In the genomic region with DNA sequence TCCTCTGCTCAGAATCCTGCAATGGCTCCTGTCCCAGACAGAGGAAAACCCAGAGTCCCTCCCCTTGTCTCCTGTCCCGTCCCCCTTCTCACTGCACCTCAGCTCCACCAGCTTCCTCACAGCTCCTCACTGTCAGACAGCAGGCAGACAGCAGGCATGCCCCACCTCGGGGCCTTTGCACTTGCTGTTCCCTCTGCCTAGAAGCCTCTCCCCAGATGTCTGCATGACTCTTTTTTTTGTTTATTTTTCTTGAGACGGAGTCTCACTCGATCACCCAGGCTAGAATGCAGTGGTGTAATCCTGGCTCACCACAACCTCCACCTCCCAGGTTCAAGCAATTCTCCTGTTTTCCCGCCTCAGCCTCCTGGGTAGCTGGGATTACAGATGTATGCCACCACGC, we compare ENCODE assay signal across 19 cellular contexts. TPM values are rescaled to one million over a fixed set of nuclear protein-coding genes. Genes with fewer than 3 reads are reported as not detected.
DNase-seq lines count a peak whose midpoint lies in the region; ATAC-seq and TF ChIP-seq lines count a peak whose summit lies in the region.
"Had no signal": no experiment of that assay in that cellular context is flagged by ENCODE, and none has a peak within 500 bp of the region (broad histone marks: within the 10 kb centered on the region; RNA-seq: fewer than 3 reads in every experiment).

No MANE protein-coding gene starts in this region.

- ATAC-seq in heart right ventricle (peak in 1 of 8 donors; percentile 26), gastrocnemius medialis (peak; percentile 19 to 26)
- ATAC-seq: activated T-helper 17 cell treated with anti-CD3 and anti-CD28 coated beads, Interleukin-2, amount 50 U/mL, for 72 hours; GM12878; T-cell had no signal

- no peaks in the 10 kb centered on the region for H3K9me3 Mint-ChIP-seq in T-helper 2 cell treated with Interferon-gamma antibody and Interleukin-4, amounts not matched to agents 5 μg/mL and 100 μg/mL, for 36 hours
- H3K9me3 Mint-ChIP-seq: activated T-helper 17 cell treated with anti-CD3 and anti-CD28 coated beads, Interleukin-2, amount 50 U/mL, for 72 hours; T-cell had no signal

- H3K4me3 ChIP-seq in SJSA1 (no peak overlapping the region), heart right ventricle (no peak overlapping the region), gastrocnemius medialis (peak overlapping the region in 2 of 4 donors; percentile 21 to 33), PC-9 (no peak overlapping the region)
- H3K4me3 ChIP-seq: GM12878, pancreas had no signal

- POLR2A ChIA-PET in PC-9 (lab: Charles Lee; ENCODE audit: unreplicated experiment), result no interaction called here

- no peak for TF ChIP-seq POLR2A in gastrocnemius medialis (IDR thresholded peaks at IDR 0.05)

- H3K9me2 ChIP-seq in PC-9 (ENCODE audit: insufficient read depth), result no peaks in the 10 kb centered on the region

- H3K4me1 ChIP-seq in SJSA1 (replicated peaks), result peaks cover 62% of the 10 kb centered on the region
- H3K4me1 ChIP-seq in heart right ventricle, result peaks cover 13 to 47% (median 23%) of the 10 kb centered on the region in 9 donors
- peaks cover 21 to 23% of the 10 kb centered on the region in 2 donors for H3K4me1 ChIP-seq in gastrocnemius medialis
- H3K4me1 ChIP-seq in PC-9 (replicated peaks; ENCODE audit: insufficient read depth), result no peaks in the 10 kb centered on the region

- in situ Hi-C loops in gastrocnemius medialis (cut with MboI; ENCODE audit: low sequenced_read_pairs in 4 of 4), result no loop called here

- no peaks in the 10 kb centered on the region for H3F3A ChIP-seq in PC-9 (ENCODE audit: insufficient read depth, low read depth)

- H3K9me3 ChIP-seq in SJSA1 (replicated peaks), result no peaks in the 10 kb centered on the region
- H3K9me3 ChIP-seq in heart right ventricle, result no peaks in the 10 kb centered on the region
- H3K9me3 ChIP-seq in gastrocnemius medialis, result no peaks in the 10 kb centered on the region
- H3K9me3 ChIP-seq in PC-9 (ENCODE audit: insufficient read depth, low read depth), result no peaks in the 10 kb centered on the region
- H3K9me3 ChIP-seq: pancreas had no signal

- DNase-seq in AG08395 (ENCODE audit: low spot score), result peak; percentile 35
- peak; percentile 94 to 96 for DNase-seq in SJSA1 (ENCODE audit: low read depth in 1 of 2, low spot score in 2 of 2)
- DNase-seq in heart right ventricle, result no peak
- DNase-seq in gastrocnemius medialis, result no peak
- no peak for DNase-seq in GM10266 (ENCODE audit: extremely low spot score)
- DNase-seq in PC-9, result no peak
- DNase-seq in dedifferentiated amniotic fluid mesenchymal stem cell (ENCODE audit: extremely low spot score), result no peak
- no peak for DNase-seq in T-helper 2 cell treated with Interferon-gamma antibody and Interleukin-4, amounts not matched to agents 5 μg/mL and 100 μg/mL, for 36 hours (ENCODE audit: low spot score)
- DNase-seq: activated CD4-positive, alpha-beta T cell treated with anti-CD3 and anti-CD28 coated beads for 48 hours; central memory CD4-positive, alpha-beta T cell; foreskin melanocyte; NCI-H187 treated with DMSO at 0.1 percent for 48 hours; pancreas; T-cell had no signal

- intact Hi-C loops in heart right ventricle (cut with DNase I) (loop anchor here in 1 of 10 donors (2.0 kb wide), 1 partner anchor 20 kb away; no protein-coding TSS in a partner anchor), gastrocnemius medialis (cut with DNase I; ENCODE audit: low total_unique reads) (loop anchor here (2.0 kb wide), 1 partner anchor 64 kb away; no protein-coding TSS in a partner anchor), PC-9 (cut with micrococcal nuclease; ENCODE audit: unreplicated experiment) (no loop called here)

- peak overlapping the region; percentile 58 for H3K27ac ChIP-seq in SJSA1
- H3K27ac ChIP-seq in heart right ventricle, result peak overlapping the region; percentile 61 to 88 (median 84)
- peak overlapping the region; percentile 91 to 95 (median 94) for H3K27ac ChIP-seq in gastrocnemius medialis
- H3K27ac ChIP-seq in PC-9, result no peak overlapping the region
- H3K27ac ChIP-seq: pancreas had no signal

- H3K36me3 Mint-ChIP-seq in T-helper 2 cell treated with Interferon-gamma antibody and Interleukin-4, amounts not matched to agents 5 μg/mL and 100 μg/mL, for 36 hours (ENCODE audit: low read depth), result no peaks in the 10 kb centered on the region
- H3K36me3 Mint-ChIP-seq: T-cell had no signal

- TF ChIP-seq CTCF in heart right ventricle (IDR thresholded peaks at IDR 0.05) (no peak), gastrocnemius medialis (IDR thresholded peaks at IDR 0.05 in 4 of 5, conservative IDR thresholded peaks at IDR 0.05 in 1 of 5) (no peak), GM10266 (IDR thresholded peaks at IDR 0.05; ENCODE audit: control insufficient read depth, insufficient read depth, low read depth, missing control alignments) (no peak), PC-9 (conservative IDR thresholded peaks at IDR 0.05) (no peak)

- H2AFZ ChIP-seq in PC-9, result no peak overlapping the region

- no peaks in the 10 kb centered on the region for H3K79me2 ChIP-seq in PC-9 (ENCODE audit: low read depth)

- no peak overlapping the region for H3K27ac Mint-ChIP-seq in T-helper 2 cell treated with Interferon-gamma antibody and Interleukin-4, amounts not matched to agents 5 μg/mL and 100 μg/mL, for 36 hours
- H3K27ac Mint-ChIP-seq: activated T-helper 17 cell treated with anti-CD3 and anti-CD28 coated beads, Interleukin-2, amount 50 U/mL, for 72 hours; T-cell had no signal

- CTCF ChIA-PET in PC-9 (lab: Charles Lee), result no interaction called here

- BruUV-seq in PC-9 (replicated peaks; lab: Mats Ljungman, UMichigan), result no TSS peak

- no peaks in the 10 kb centered on the region for H3K36me3 ChIP-seq in SJSA1
- no peaks in the 10 kb centered on the region for H3K36me3 ChIP-seq in heart right ventricle
- no peaks in the 10 kb centered on the region for H3K36me3 ChIP-seq in gastrocnemius medialis
- no peaks in the 10 kb centered on the region for H3K36me3 ChIP-seq in PC-9 (ENCODE audit: low read depth)
- H3K36me3 ChIP-seq: pancreas had no signal

- no peaks in the 10 kb centered on the region for H4K20me1 ChIP-seq in PC-9 (ENCODE audit: insufficient read depth)

- no peak overlapping the region for H3K4me2 ChIP-seq in PC-9

- H3K4me1 Mint-ChIP-seq in T-helper 2 cell treated with Interferon-gamma antibody and Interleukin-4, amounts not matched to agents 5 μg/mL and 100 μg/mL, for 36 hours (ENCODE audit: low read depth), result no peaks in the 10 kb centered on the region
- H3K4me1 Mint-ChIP-seq: activated T-helper 17 cell treated with anti-CD3 and anti-CD28 coated beads, Interleukin-2, amount 50 U/mL, for 72 hours; T-cell had no signal

- 61 to 72% methylated on average over 6 of the region's 6 CpGs for WGBS in heart right ventricle, 2 donors

- peaks cover 2% of the 10 kb centered on the region for H3K27me3 Mint-ChIP-seq in T-helper 2 cell treated with Interferon-gamma antibody and Interleukin-4, amounts not matched to agents 5 μg/mL and 100 μg/mL, for 36 hours (ENCODE audit: low read depth)

- no peak overlapping the region for H3K4me3 Mint-ChIP-seq in T-helper 2 cell treated with Interferon-gamma antibody and Interleukin-4, amounts not matched to agents 5 μg/mL and 100 μg/mL, for 36 hours
- H3K4me3 Mint-ChIP-seq: activated T-helper 17 cell treated with anti-CD3 and anti-CD28 coated beads, Interleukin-2, amount 50 U/mL, for 72 hours; T-cell had no signal

- H3K27me3 ChIP-seq in SJSA1 (replicated peaks) (no peaks in the 10 kb centered on the region), heart right ventricle (no peaks in the 10 kb centered on the region), gastrocnemius medialis (no peaks in the 10 kb centered on the region), PC-9 (ENCODE audit: insufficient read depth, low read depth) (no peaks in the 10 kb centered on the region)
- H3K27me3 ChIP-seq: pancreas had no signal

RNA-seq across cellular contexts. Expression of a gene that starts 8.8 kb away (rescaled TPM):
- not detected in 2 replicates for total RNA-seq in SJSA1 (2014; rRNA removed; shearing (Covaris generic))
- total RNA-seq in heart right ventricle (not detected), gastrocnemius medialis (under 1 TPM in 1 of 4 donors, not detected in 3; 0.07 TPM), PC-9 (2021) (0.25 TPM in 1 of 2 replicates, not detected in the other)
- polyA plus RNA-seq in heart right ventricle, result not detected
- total RNA-seq: A673; activated T-helper 17 cell treated with anti-CD3 and anti-CD28 coated beads, Interleukin-2, amount 50 U/mL, for 72 hours; left lobe of liver; pancreas; T-cell had no signal
- polyA plus RNA-seq: pancreas had no signal

RNA-seq across cellular contexts. Expression of a gene that starts 14.5 kb away (rescaled TPM):
- total RNA-seq in SJSA1 (2014; rRNA removed; shearing (Covaris generic)), result 0.19 and 1.8 TPM in 2 replicates
- total RNA-seq in heart right ventricle (under 1 TPM in 1 of 10 donors, not detected in 9; 0.32 TPM), gastrocnemius medialis (1 to 10 TPM in 1 of 4 donors, not detected in 3; 1.5 TPM), PC-9 (2021) (not detected in 2 replicates)
- under 1 TPM in 1 of 2 donors, not detected in 1; 0.13 TPM for polyA plus RNA-seq in heart right ventricle
- total RNA-seq: A673; activated T-helper 17 cell treated with anti-CD3 and anti-CD28 coated beads, Interleukin-2, amount 50 U/mL, for 72 hours; GM12878; subcutaneous adipose tissue had no signal
- polyA plus RNA-seq: GM12878 had no signal

RNA-seq across cellular contexts. Expression of a gene that starts 25.4 kb away (rescaled TPM):
- 98.6 and 113 TPM in 2 replicates for total RNA-seq in SJSA1 (2014; rRNA removed; shearing (Covaris generic))
- total RNA-seq in heart right ventricle (100 to 1,000 TPM in 1 of 10 donors, 10 to 100 TPM in 9; 15.5 to 101 (median 35.9) TPM), gastrocnemius medialis (10 to 100 TPM; 27.9 to 58.4 (median 52.5) TPM), PC-9 (2021) (0.08 TPM in 1 of 2 replicates, not detected in the other)
- polyA plus RNA-seq in heart right ventricle, result 10 to 100 TPM; 49.1 to 54.3 TPM

Comparison
In these comparisons a context has a peak if more than half of its experiments do, and no peak if none do; other contexts are left out.
1. DNase-seq: peak in AG08395 (single experiment) and SJSA1 (2 of 2); none in heart right ventricle (0 of 2), gastrocnemius medialis (0 of 2), GM10266 (single experiment), PC-9 (0 of 2), dedifferentiated amniotic fluid mesenchymal stem cell (single experiment) and T-helper 2 cell treated with Interferon-gamma antibody and Interleukin-4, amounts not matched to agents 5 μg/mL and 100 μg/mL, for 36 hours (single experiment).
2. RNA of a gene that starts 25.4 kb away (total RNA-seq): 98.6 to 113 TPM in SJSA1, 27.9 to 58.4 TPM in gastrocnemius medialis and 15.5 to 101 TPM in heart right ventricle; 0.08 TPM in PC-9; every median in the first group is over 10 times any median in the second.